In genomic region chr2:220076734-220077133, GRCh38 we compare ENCODE assay signal across 10 cellular contexts.
A peak's percentile ranks its signal among the peaks of the same experiment; 100 is the strongest.
DNase-seq lines count a peak whose midpoint lies in the region; TF ChIP-seq lines count a peak whose summit lies in the region.
"Had no signal": no experiment of that assay in that cellular context is flagged by ENCODE, and none has a peak within 500 bp of the region (broad histone marks: within the 10 kb centered on the region; RNA-seq: fewer than 3 reads in every experiment).

No MANE protein-coding gene starts in this region.

- peaks cover 33% of the 10 kb centered on the region for H3K4me1 ChIP-seq in endodermal cell (ENCODE audit: control insufficient read depth, insufficient read depth, low read length)
- peaks cover 11 to 12% of the 10 kb centered on the region in 2 donors for H3K4me1 ChIP-seq in neuronal stem cell (ENCODE audit: control insufficient read depth in 2 of 2, insufficient read depth in 1 of 2, low read depth in 1 of 2, low read length in 2 of 2)

- H3K4me3 Mint-ChIP-seq in endodermal cell = no peak overlapping the region
- H3K4me3 Mint-ChIP-seq: dendritic cell treated with granulocyte-macrophage colony-stimulating factor and Interleukin-4, amounts not matched to agents 40 ng/mL and 50 ng/mL, for 4 days had no signal

- H3K9ac ChIP-seq in endodermal cell (ENCODE audit: extremely low read depth, low read length, poor library complexity, severe bottlenecking) (no peak overlapping the region), neuronal stem cell (ENCODE audit: low read depth, low read length, poor library complexity) (no peak overlapping the region)

- no peak overlapping the region for H4K8ac ChIP-seq in neuronal stem cell (ENCODE audit: low read depth, low read length)

- WGBS in endodermal cell (ENCODE audit: insufficient coverage in 1 of 2, insufficient read length in 1 of 2), 2 experiments = 57 to 60% methylated on average over 8 to 9 of the region's 9 CpGs
- no CpG with 5 or more reads among the region's 9 CpGs for WGBS in neuronal stem cell (ENCODE audit: extremely low coverage in 2 of 2, insufficient read length in 2 of 2, insufficient replicate concordance in 1 of 2), 2 donors

- no peaks in the 10 kb centered on the region for H3K36me3 Mint-ChIP-seq in endodermal cell (ENCODE audit: low read depth)

- H3K79me1 ChIP-seq in neuronal stem cell (ENCODE audit: low read depth, low read length) = no peaks in the 10 kb centered on the region

- H3K9me3 ChIP-seq in endodermal cell (ENCODE audit: control insufficient read depth, low read length) (no peaks in the 10 kb centered on the region), neuronal stem cell (replicated peaks in 1 of 2; ENCODE audit: control insufficient read depth in 2 of 2, insufficient read depth in 1 of 2, low read depth in 1 of 2, low read length in 2 of 2) (no peaks in the 10 kb centered on the region)

- no peak overlapping the region for H2BK12ac ChIP-seq in neuronal stem cell (ENCODE audit: low read length)

- no peak overlapping the region for H3K14ac ChIP-seq in neuronal stem cell (ENCODE audit: low read length)

- H3K27me3 ChIP-seq in endodermal cell (ENCODE audit: control insufficient read depth, insufficient read depth, low read length, poor library complexity, severe bottlenecking) (peaks cover 7% of the 10 kb centered on the region), neuronal stem cell (ENCODE audit: control insufficient read depth in 3 of 3, insufficient read depth in 3 of 3, low read depth in 1 of 3, low read length in 3 of 3) (no peaks in the 10 kb centered on the region)

- peak overlapping the region; percentile 61 for H3K27ac ChIP-seq in endodermal cell (ENCODE audit: low read depth, low read length)
- H3K27ac ChIP-seq in neuronal stem cell (replicated peaks; ENCODE audit: low read length) = no peak overlapping the region

- no peak overlapping the region for H3K18ac ChIP-seq in neuronal stem cell (ENCODE audit: low read length)

- no peak overlapping the region for H2BK120ac ChIP-seq in neuronal stem cell (ENCODE audit: low read depth, low read length)

- H3K4me1 Mint-ChIP-seq in endodermal cell = peaks cover 80% of the 10 kb centered on the region

- H3K4me3 ChIP-seq in endodermal cell (ENCODE audit: low read length) (peak overlapping the region; percentile 3), neuronal stem cell (ENCODE audit: low read length in 2 of 2) (no peak overlapping the region)

- H3K4me2 ChIP-seq in neuronal stem cell (ENCODE audit: insufficient read depth, low read length, poor library complexity, severe bottlenecking) = no peak overlapping the region

- no peak overlapping the region for H2BK5ac ChIP-seq in neuronal stem cell (ENCODE audit: low read length)

- no peaks in the 10 kb centered on the region for H3K27me3 Mint-ChIP-seq in endodermal cell (ENCODE audit: insufficient read depth)
- H3K27me3 Mint-ChIP-seq: dendritic cell treated with granulocyte-macrophage colony-stimulating factor and Interleukin-4, amounts not matched to agents 40 ng/mL and 50 ng/mL, for 4 days had no signal

- H3K23ac ChIP-seq in neuronal stem cell (ENCODE audit: low read depth, low read length, poor library complexity) = no peak overlapping the region

- H3K36me3 ChIP-seq in endodermal cell (ENCODE audit: control insufficient read depth, insufficient read depth, low read length) (no peaks in the 10 kb centered on the region), neuronal stem cell (replicated peaks in 1 of 2; ENCODE audit: control insufficient read depth in 2 of 2, insufficient read depth in 2 of 2, low read length in 2 of 2) (no peaks in the 10 kb centered on the region)

- DNase-seq in AG20443 (ENCODE audit: low spot score) (peak; percentile 75), NCI-H460 (ENCODE audit: extremely low read depth, low read depth) (peak; percentile 97), endodermal cell (peak; percentile 69), neuronal stem cell (ENCODE audit: low spot score) (no peak), NCI-H1048 (lab: John Stamatoyannopoulos, UW) (no peak), HUDEP-2 (lab: John Stamatoyannopoulos, UW; ENCODE audit: unreplicated experiment in 76 of 76) (no peak), cortex of kidney (lab: John Stamatoyannopoulos, UW) (no peak), NCI-H187 (lab: John Stamatoyannopoulos, UW) (no peak)
- DNase-seq: stimulated activated CD4-positive, alpha-beta T cell treated with anti-CD3 and anti-CD28 coated beads, Interleukin-2, amount 100 ng/mL, for 24 hours had no signal

- no peak overlapping the region for H4K91ac ChIP-seq in neuronal stem cell (ENCODE audit: low read depth, low read length, poor library complexity)

- peak overlapping the region; percentile 23 for H2AFZ ChIP-seq in neuronal stem cell (ENCODE audit: low read length)

- H3K27ac Mint-ChIP-seq in endodermal cell = no peak overlapping the region
- H3K27ac Mint-ChIP-seq: dendritic cell treated with granulocyte-macrophage colony-stimulating factor and Interleukin-4, amounts not matched to agents 40 ng/mL and 50 ng/mL, for 4 days had no signal

- H3K9me3 Mint-ChIP-seq in endodermal cell = no peaks in the 10 kb centered on the region

- no peak overlapping the region for H2BK15ac ChIP-seq in neuronal stem cell (ENCODE audit: low read length)

- TF ChIP-seq CTCF in endodermal cell (conservative IDR thresholded peaks at IDR 0.05) = peak; percentile 69

- no peak overlapping the region for H3K4ac ChIP-seq in neuronal stem cell (ENCODE audit: low read length)

- no peak overlapping the region for H2AK5ac ChIP-seq in neuronal stem cell (ENCODE audit: low read depth, low read length)

Comparison
In these comparisons a context has a peak if more than half of its experiments do, and no peak if none do; other contexts are left out.
1. DNase-seq: peak in AG20443 (single experiment), NCI-H460 (single experiment) and endodermal cell (single experiment); none in neuronal stem cell (single experiment), NCI-H1048 (single experiment), HUDEP-2 (0 of 76), cortex of kidney (single experiment) and NCI-H187 (0 of 2).